In the genomic region with DNA sequence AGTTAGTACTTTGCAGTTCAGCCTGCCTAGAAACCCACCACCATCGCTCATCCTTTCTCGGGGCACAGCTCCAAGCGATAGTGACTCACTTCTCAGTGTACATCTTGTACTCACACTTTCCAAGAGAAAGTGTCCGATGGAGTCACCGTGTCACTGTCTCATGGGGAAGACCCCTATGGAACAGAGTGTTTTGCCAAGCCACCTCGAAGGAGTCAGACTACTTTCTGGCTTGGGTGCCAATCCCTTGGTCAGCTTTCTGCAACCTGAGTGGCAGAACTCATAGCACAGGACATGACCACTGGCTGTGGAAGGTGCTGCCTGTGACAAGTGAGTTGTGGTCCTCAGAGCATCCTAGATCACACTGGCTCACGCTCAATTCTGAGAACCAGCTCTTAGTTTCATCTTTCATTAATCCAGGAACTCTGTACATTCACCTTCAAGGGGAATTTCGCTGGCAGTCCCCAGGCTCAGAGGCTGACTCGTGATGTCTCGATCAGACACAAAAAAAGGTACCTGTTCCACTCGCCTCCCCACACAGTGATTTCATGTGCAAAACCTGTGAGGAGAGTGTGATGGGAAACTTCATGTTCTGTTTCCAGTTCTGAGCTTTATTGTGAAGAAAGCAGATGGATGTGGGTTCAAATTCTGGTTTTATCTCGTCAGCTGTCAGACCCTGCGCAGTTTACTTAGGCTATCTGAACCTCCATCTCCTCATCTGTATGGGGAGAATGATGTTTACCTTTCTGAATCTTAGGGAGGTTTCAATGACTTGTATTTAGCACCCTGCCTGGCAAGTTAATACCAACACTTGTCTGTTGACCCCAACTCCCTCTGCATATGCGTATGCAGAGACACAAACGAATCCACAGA, we compare ENCODE assay signal across 11 cellular contexts.
DNase-seq lines count a peak whose midpoint lies in the region; ATAC-seq and TF ChIP-seq lines count a peak whose summit lies in the region.
"Had no signal": no experiment of that assay in that cellular context is flagged by ENCODE, and none has a peak within 500 bp of the region (broad histone marks: within the 10 kb centered on the region; RNA-seq: fewer than 3 reads in every experiment).

No MANE protein-coding gene starts in this region.

- TF ChIP-seq CTCF in type B pancreatic cell (conservative IDR thresholded peaks at IDR 0.05): no peak

- ATAC-seq in GM21423 (IDR thresholded peaks at IDR 0.05; ENCODE audit: unreplicated experiment) (peak; percentile 24), GM19452 (IDR thresholded peaks at IDR 0.05; ENCODE audit: unreplicated experiment) (no peak), GM18861 (IDR thresholded peaks at IDR 0.05; ENCODE audit: unreplicated experiment) (no peak)
- no peak for ATAC-seq in central memory CD8-positive, alpha-beta T cell (replicated peaks; ENCODE audit: extremely low read depth, poor library complexity, severe bottlenecking)
- ATAC-seq: left ventricle myocardium superior had no signal

- no peaks in the 10 kb centered on the region for H3K9me3 Mint-ChIP-seq in central memory CD8-positive, alpha-beta T cell
- H3K9me3 Mint-ChIP-seq in type B pancreatic cell: peaks cover 4% of the 10 kb centered on the region

- CTCF ChIA-PET in HEK293T (lab: Yijun Ruan, JAX): no interaction called here

- H3K27ac Mint-ChIP-seq in central memory CD8-positive, alpha-beta T cell (ENCODE audit: low read depth): peak overlapping the region; percentile 39
- H3K27ac Mint-ChIP-seq in type B pancreatic cell: no peak overlapping the region

- POLR2A ChIA-PET in HEK293T (lab: Yijun Ruan, JAX): interaction anchor here (0.6 kb wide), 1 partner anchor 130 kb away, joined by 3 read pairs; no protein-coding TSS in a partner anchor

- peaks cover 3% of the 10 kb centered on the region for H3K36me3 Mint-ChIP-seq in central memory CD8-positive, alpha-beta T cell (ENCODE audit: insufficient read depth)
- peaks cover under 1% of the 10 kb centered on the region for H3K36me3 Mint-ChIP-seq in type B pancreatic cell

- peak; percentile 54 to 64 for DNase-seq in activated CD4-positive, alpha-beta T cell treated with anti-CD3 and anti-CD28 coated beads, Interleukin-2, amount 50 U/mL, for 4 hours
- no peak for DNase-seq in central memory CD8-positive, alpha-beta T cell (ENCODE audit: low spot score in 2 of 2)
- DNase-seq in stimulated activated CD8-positive, alpha-beta memory T cell treated with anti-CD3 and anti-CD28 coated beads, Interleukin-12 subunit alpha, Interleukin-12 subunit beta, amount 100 ng/mL, for 24 hours (ENCODE audit: extremely low read depth): peak; percentile 49
- no peak for DNase-seq in HEK293T (ENCODE audit: extremely low spot score)
- no peak for DNase-seq in type B pancreatic cell (ENCODE audit: extremely low spot score, unreplicated experiment)
- DNase-seq: IMR-90, left ventricle myocardium superior, NCI-H446 treated with DMSO at 0.1 percent for 48 hours had no signal

- H3K27me3 Mint-ChIP-seq in central memory CD8-positive, alpha-beta T cell: no peaks in the 10 kb centered on the region
- peaks cover 45% of the 10 kb centered on the region for H3K27me3 Mint-ChIP-seq in type B pancreatic cell

- H3K4me3 Mint-ChIP-seq in central memory CD8-positive, alpha-beta T cell: no peak overlapping the region
- no peak overlapping the region for H3K4me3 Mint-ChIP-seq in type B pancreatic cell

- peaks cover 66% of the 10 kb centered on the region for H3K4me1 Mint-ChIP-seq in central memory CD8-positive, alpha-beta T cell
- H3K4me1 Mint-ChIP-seq in type B pancreatic cell (ENCODE audit: unreplicated experiment): peaks cover 8% of the 10 kb centered on the region

TF ChIP-seq in HEK293T, 16 proteins besides CTCF, POLR2A, EP300 and RAD21:
- TF ChIP-seq FOXK2 (IDR thresholded peaks at IDR 0.05) (no peak), FOXA1 (IDR thresholded peaks at IDR 0.05) (no peak), FOXM1 (IDR thresholded peaks at IDR 0.05; ENCODE audit: borderline replicate concordance) (no peak), ELF4 (IDR thresholded peaks at IDR 0.05) (no peak), SP1 (IDR thresholded peaks at IDR 0.05) (no peak), TARDBP (IDR thresholded peaks at IDR 0.05) (no peak), BHLHE40 (IDR thresholded peaks at IDR 0.05; ENCODE audit: borderline replicate concordance) (no peak), CTBP1 (IDR thresholded peaks at IDR 0.05; ENCODE audit: borderline replicate concordance) (no peak), SUZ12 (IDR thresholded peaks at IDR 0.05) (no peak), NFRKB (IDR thresholded peaks at IDR 0.05) (no peak), ARNT (IDR thresholded peaks at IDR 0.05) (no peak), HDGF (IDR thresholded peaks at IDR 0.05; ENCODE audit: borderline replicate concordance) (no peak), ZNF384 (IDR thresholded peaks at IDR 0.05) (no peak), L3MBTL2 (conservative IDR thresholded peaks at IDR 0.05) (no peak), LEF1 (IDR thresholded peaks at IDR 0.05; ENCODE audit: borderline replicate concordance) (no peak)
- TF ChIP-seq, protein P1, sequence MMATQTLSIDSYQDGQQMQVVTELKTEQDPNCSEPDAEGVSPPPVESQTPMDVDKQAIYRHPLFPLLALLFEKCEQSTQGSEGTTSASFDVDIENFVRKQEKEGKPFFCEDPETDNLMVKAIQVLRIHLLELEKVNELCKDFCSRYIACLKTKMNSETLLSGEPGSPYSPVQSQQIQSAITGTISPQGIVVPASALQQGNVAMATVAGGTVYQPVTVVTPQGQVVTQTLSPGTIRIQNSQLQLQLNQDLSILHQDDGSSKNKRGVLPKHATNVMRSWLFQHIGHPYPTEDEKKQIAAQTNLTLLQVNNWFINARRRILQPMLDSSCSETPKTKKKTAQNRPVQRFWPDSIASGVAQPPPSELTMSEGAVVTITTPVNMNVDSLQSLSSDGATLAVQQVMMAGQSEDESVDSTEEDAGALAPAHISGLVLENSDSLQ (IDR thresholded peaks at IDR 0.05): no peak

Comparison
In these comparisons a context has a peak if more than half of its experiments do, and no peak if none do; other contexts are left out.
1. DNase-seq: peak in activated CD4-positive, alpha-beta T cell treated with anti-CD3 and anti-CD28 coated beads, Interleukin-2, amount 50 U/mL, for 4 hours (2 of 2) and stimulated activated CD8-positive, alpha-beta memory T cell treated with anti-CD3 and anti-CD28 coated beads, Interleukin-12 subunit alpha, Interleukin-12 subunit beta, amount 100 ng/mL, for 24 hours (single experiment); none in central memory CD8-positive, alpha-beta T cell (0 of 2), HEK293T (single experiment) and type B pancreatic cell (single experiment).